1 cellular context compared by ENCODE assay signal in genomic region chr17:41917957-41918391, GRCh38.
TF ChIP-seq lines count a peak whose summit lies in the region.

No MANE protein-coding gene starts in this region.

TF ChIP-seq in endothelial cell of umbilical vein, 7 proteins besides CTCF, POLR2A, EP300 and RAD21:
- no peak for TF ChIP-seq EZH2 (IDR thresholded peaks at IDR 0.05; ENCODE audit: borderline replicate concordance, low read depth, low read length, severe bottlenecking)
- no peak for TF ChIP-seq FOS (IDR thresholded peaks at IDR 0.05; ENCODE audit: borderline replicate concordance, insufficient read depth, low read length)
